20 cellular contexts compared by ENCODE assay signal in genomic region chr19:17353386-17353785, GRCh38. TPM values are rescaled to one million over a fixed set of nuclear protein-coding genes. Genes with fewer than 3 reads are reported as not detected.
DNase-seq lines count a peak whose midpoint lies in the region; ATAC-seq, FAIRE-seq and TF ChIP-seq lines count a peak whose summit lies in the region.
"Had no signal": no experiment of that assay in that cellular context is flagged by ENCODE, and none has a peak within 500 bp of the region (broad histone marks: within the 10 kb centered on the region; RNA-seq: fewer than 3 reads in every experiment).

No MANE protein-coding gene starts in this region.

- peak overlapping the region; percentile 18; the same call in 1 of the 2 replicates for H2BK5ac ChIP-seq in H1 (ENCODE audit: low read depth, low read length)

- H2BK20ac ChIP-seq in H1 (ENCODE audit: low read length): no peak overlapping the region

- H2BK12ac ChIP-seq in H1 (ENCODE audit: low read depth, low read length): peak overlapping the region; percentile 50; the same call in 1 of the 2 replicates

- WGBS in H1 (ENCODE audit: extremely low coverage in 1 of 2, insufficient coverage in 1 of 2, insufficient read length in 1 of 2, insufficient replicate concordance in 2 of 2, low coverage in 1 of 2, low lambda C conversion rate in 2 of 2, missing lambda C conversion rate in 1 of 2), 2 experiments: 90% methylated on average over 8 of the region's 8 CpGs; no CpG with 5 or more reads in 1 of the 2 experiments

- no peaks in the 10 kb centered on the region for H3K9me3 ChIP-seq in left ventricle myocardium inferior (replicated peaks)
- H3K9me3 ChIP-seq in H1 (ENCODE audit: insufficient read depth in 2 of 2, low read depth in 1 of 2, low read length in 1 of 2): no peaks in the 10 kb centered on the region
- H3K9me3 ChIP-seq: BE2C, HAP-1 had no signal

- H3K18ac ChIP-seq in H1 (ENCODE audit: extremely low read depth, low read length): no peak overlapping the region

- no peaks in the 10 kb centered on the region for H3K23me2 ChIP-seq in H1 (ENCODE audit: low read depth, low read length)

- peak overlapping the region; percentile 70 for H3K27ac Mint-ChIP-seq in neural crest cell (ENCODE audit: unreplicated experiment)
- H3K27ac Mint-ChIP-seq in activated naive CD4-positive, alpha-beta T cell treated with anti-CD3 and anti-CD28 coated beads, Interleukin-2, amount 10 ng/mL, durations not matched to agents 7 days and 5 days: no peak overlapping the region

- H3K27ac ChIP-seq in left ventricle myocardium inferior (replicated peaks) (peak overlapping the region; percentile 23), H1 (ENCODE audit: low read depth, low read length) (no peak overlapping the region), caudate nucleus (ENCODE audit: low read depth, low read length) (no peak overlapping the region)

- no peak overlapping the region for H3K56ac ChIP-seq in H1 (replicated peaks; ENCODE audit: insufficient read length, low read depth, low read length)

- no peak overlapping the region for H2BK15ac ChIP-seq in H1 (ENCODE audit: low read length)

- no peak overlapping the region for H3K4ac ChIP-seq in H1 (replicated peaks; ENCODE audit: insufficient read length, low read depth, low read length)

- no peak overlapping the region for H3K9ac ChIP-seq in H1 (replicated peaks in 1 of 4; ENCODE audit: extremely low read depth in 1 of 4, low read depth in 3 of 4, low read length in 3 of 4)

- H3K4me3 ChIP-seq in left ventricle myocardium inferior (no peak overlapping the region), H1 (ENCODE audit: extremely low read depth in 1 of 4, insufficient read depth in 2 of 4, low read depth in 3 of 4, low read length in 4 of 4) (no peak overlapping the region)
- H3K4me3 ChIP-seq: HAP-1 had no signal

- H2BK120ac ChIP-seq in H1 (replicated peaks; ENCODE audit: low read depth, low read length): no peak overlapping the region

- CTCF ChIA-PET in H1 (lab: Charles Lee; ENCODE audit: partially characterized antibody): interaction anchor here (1.1 to 1.9 kb wide), 3 partner anchors 8 to 36 kb away, joined by 3 to 7 read pairs (median 3); no protein-coding TSS in a partner anchor
- CTCF ChIA-PET in activated naive CD4-positive, alpha-beta T cell treated with anti-CD3 and anti-CD28 coated beads, Interleukin-2, amount 10 ng/mL, durations not matched to agents 7 days and 5 days (lab: Charles Lee): no interaction called here

- no peak for FAIRE-seq in H1 (lab: Jason Lieb, UNC)

- H3K79me2 ChIP-seq in H1 (ENCODE audit: control insufficient read depth in 1 of 2, insufficient read depth in 2 of 2, low read length in 2 of 2): no peaks in the 10 kb centered on the region

- no peaks in the 10 kb centered on the region for H4K20me1 ChIP-seq in H1 (replicated peaks in 1 of 2; ENCODE audit: control insufficient read depth in 1 of 2, insufficient read depth in 2 of 2, low read length in 2 of 2)

- H3K36me3 Mint-ChIP-seq in neural crest cell (ENCODE audit: low read depth): no peaks in the 10 kb centered on the region
- no peaks in the 10 kb centered on the region for H3K36me3 Mint-ChIP-seq in activated naive CD4-positive, alpha-beta T cell treated with anti-CD3 and anti-CD28 coated beads, Interleukin-2, amount 10 ng/mL, durations not matched to agents 7 days and 5 days
- H3K36me3 Mint-ChIP-seq: CD4-positive, alpha-beta memory T cell had no signal

- intact Hi-C loops in left ventricle myocardium inferior (cut with micrococcal nuclease): no loop called here
- intact Hi-C loops in Right ventricle myocardium inferior (cut with DNase I): no loop called here

- no peaks in the 10 kb centered on the region for H3K79me1 ChIP-seq in H1 (ENCODE audit: low read depth, low read length)

- H3K27me3 Mint-ChIP-seq in neural crest cell (ENCODE audit: low read depth): no peaks in the 10 kb centered on the region
- H3K27me3 Mint-ChIP-seq in activated naive CD4-positive, alpha-beta T cell treated with anti-CD3 and anti-CD28 coated beads, Interleukin-2, amount 10 ng/mL, durations not matched to agents 7 days and 5 days: peaks cover 44% of the 10 kb centered on the region

- peak overlapping the region; percentile 4 for H4K5ac ChIP-seq in H1 (ENCODE audit: insufficient read length, low read depth, low read length)

- H3K4me1 ChIP-seq in left ventricle myocardium inferior (peaks cover 51% of the 10 kb centered on the region), H1 (replicated peaks in 1 of 4; ENCODE audit: control insufficient read depth in 3 of 4, insufficient read depth in 4 of 4, low read length in 3 of 4) (peaks cover 0 to 4% (median 3%) of the 10 kb centered on the region in 4 experiments; a peak in 3 of 7 replicates)
- H3K4me1 ChIP-seq: BE2C, HAP-1 had no signal

- no peak for TF ChIP-seq POLR2A in H1 (IDR thresholded peaks at IDR 0.05; ENCODE audit: control extremely low read depth in 1 of 2, low read depth in 2 of 2, low read length in 2 of 2)

- peak overlapping the region; percentile 65; the same call in 1 of the 2 replicates for H4K8ac ChIP-seq in H1 (ENCODE audit: extremely low read depth, insufficient read depth, low read length)

- H2AFZ ChIP-seq in H1 (ENCODE audit: low read length): peak overlapping the region; percentile 22

- ATAC-seq in Right ventricle myocardium inferior: no peak

- H3K14ac ChIP-seq in H1 (ENCODE audit: insufficient read length): no peak overlapping the region

- peaks cover 13% of the 10 kb centered on the region for H3K4me1 Mint-ChIP-seq in neural crest cell
- peaks cover 14% of the 10 kb centered on the region for H3K4me1 Mint-ChIP-seq in activated naive CD4-positive, alpha-beta T cell treated with anti-CD3 and anti-CD28 coated beads, Interleukin-2, amount 10 ng/mL, durations not matched to agents 7 days and 5 days

- DNase-seq in left ventricle myocardium inferior: no peak
- DNase-seq in Right ventricle myocardium inferior (ENCODE audit: missing footprints): no peak
- DNase-seq in H1 (ENCODE audit: low read depth in 1 of 2, low spot score in 2 of 2): no peak
- no peak for DNase-seq in neural crest cell (ENCODE audit: low read depth, low spot score)
- DNase-seq in activated naive CD4-positive, alpha-beta T cell treated with anti-CD3 and anti-CD28 coated beads, Interleukin-2, amount 10 ng/mL, durations not matched to agents 7 days and 5 days: no peak
- no peak for DNase-seq in medulla oblongata (ENCODE audit: extremely low spot score)
- DNase-seq in caudate nucleus (lab: John Stamatoyannopoulos, UW): no peak
- DNase-seq: BE2C; CD4-positive, alpha-beta memory T cell; DMS153; GDM1; KG1; NCI-H1436; NCI-H1930; NCI-H345; NCI-H524 treated with DMSO at 0.1 percent for 48 hours; RPMI8226 had no signal

- no peak overlapping the region for H3K4me2 ChIP-seq in H1 (ENCODE audit: insufficient read depth in 1 of 2, low read depth in 2 of 2, low read length in 2 of 2)

- TF ChIP-seq EP300 in H1 (IDR thresholded peaks at IDR 0.05; ENCODE audit: borderline replicate concordance in 1 of 2, low read depth in 2 of 2, low read length in 2 of 2): no peak

- H4K91ac ChIP-seq in H1 (replicated peaks; ENCODE audit: insufficient read length, low read length): peak overlapping the region; percentile 9

- no peak overlapping the region for H3K4me3 Mint-ChIP-seq in neural crest cell
- H3K4me3 Mint-ChIP-seq in activated naive CD4-positive, alpha-beta T cell treated with anti-CD3 and anti-CD28 coated beads, Interleukin-2, amount 10 ng/mL, durations not matched to agents 7 days and 5 days: no peak overlapping the region
- H3K4me3 Mint-ChIP-seq: CD4-positive, alpha-beta memory T cell had no signal

- TF ChIP-seq RAD21 in H1 (IDR thresholded peaks at IDR 0.05 in 1 of 2, conservative IDR thresholded peaks at IDR 0.05 in 1 of 2; ENCODE audit: low read depth in 2 of 2, low read length in 2 of 2): no peak

- no peaks in the 10 kb centered on the region for H3K9me3 Mint-ChIP-seq in neural crest cell
- H3K9me3 Mint-ChIP-seq in activated naive CD4-positive, alpha-beta T cell treated with anti-CD3 and anti-CD28 coated beads, Interleukin-2, amount 10 ng/mL, durations not matched to agents 7 days and 5 days: no peaks in the 10 kb centered on the region

- H2AK5ac ChIP-seq in H1 (ENCODE audit: low read depth, low read length): 0 out of 2 replicates have a peak overlapping the region, but pooled peaks have one; percentile 20

- POLR2A ChIA-PET in H1 (lab: Charles Lee; ENCODE audit: partially characterized antibody): interaction anchor here (1.5 kb wide), 1 partner anchor 9 kb away, joined by 3 read pairs; no protein-coding TSS in a partner anchor

- H3K27me3 ChIP-seq in left ventricle myocardium inferior (ENCODE audit: low read depth): peaks cover 34% of the 10 kb centered on the region
- H3K27me3 ChIP-seq in H1 (replicated peaks in 1 of 4; ENCODE audit: control insufficient read depth in 3 of 4, extremely low read depth in 1 of 4, insufficient read depth in 3 of 4, low read length in 3 of 4): no peaks in the 10 kb centered on the region
- H3K27me3 ChIP-seq: BE2C had no signal

- H3K23ac ChIP-seq in H1 (ENCODE audit: insufficient read length): no peak overlapping the region

- no peaks in the 10 kb centered on the region for H3K36me3 ChIP-seq in left ventricle myocardium inferior
- no peaks in the 10 kb centered on the region for H3K36me3 ChIP-seq in H1 (ENCODE audit: control insufficient read depth in 2 of 4, insufficient read depth in 4 of 4, low read length in 3 of 4)
- H3K36me3 ChIP-seq: BE2C, HAP-1 had no signal

- TF ChIP-seq CTCF in left ventricle myocardium inferior (IDR thresholded peaks at IDR 0.05; ENCODE audit: borderline replicate concordance) (no peak), H1 (IDR thresholded peaks at IDR 0.05; ENCODE audit: control extremely low read depth in 1 of 3, insufficient read depth in 1 of 3, low read depth in 1 of 3, low read length in 3 of 3) (no peak), neural crest cell (conservative IDR thresholded peaks at IDR 0.05) (no peak)

RNA-seq across cellular contexts. Expression of gene GTPBP3, which starts 16.0 kb away (rescaled TPM):
- total RNA-seq in left ventricle myocardium inferior (10.8 TPM), Right ventricle myocardium inferior (11.5 TPM), neural crest cell (57.8 TPM in 2 replicates)
- 52.7 and 56.0 TPM in 2 replicates for total RNA-seq in H1 (2021; fragmentation: NEBNext Ultra II Directional; extraction: Animal tissue kit (Norgen Biotek cat#: 25700))
- 30.4 and 50.7 TPM in 2 replicates for polyA plus RNA-seq in H1 (2011; rRNA removed)
- polyA plus RNA-seq in H1 (2011; cell fraction: cytosol; rRNA removed): 37.3 TPM
- polyA plus RNA-seq in H1 (2011; cell fraction: nucleus; rRNA removed): 94.2 TPM
- 41.3 to 58.3 TPM (median 52.0 TPM) in 4 replicates for polyA plus RNA-seq in H1 (2012, experiment 1 of 2)
- polyA plus RNA-seq in H1 (2012, experiment 2 of 2): 35.5 TPM
- polyA plus RNA-seq in H1 (2013, experiment 1 of 2): 25.7 TPM
- polyA plus RNA-seq in H1 (2013, experiment 2 of 2): 24.6 TPM
- 11.5 and 15.3 TPM in 2 replicates for polyA minus RNA-seq in H1 (2011; rRNA and poly(A)+ RNA removed)
- 29.7 TPM for polyA minus RNA-seq in H1 (2011; cell fraction: cytosol; rRNA and poly(A)+ RNA removed)
- 59.7 TPM for polyA minus RNA-seq in H1 (2011; cell fraction: nucleus; rRNA and poly(A)+ RNA removed)

RNA-seq across cellular contexts. Expression of gene ANO8, which starts 18.7 kb away (rescaled TPM):
- total RNA-seq in left ventricle myocardium inferior: 6.8 TPM
- total RNA-seq in Right ventricle myocardium inferior: 9.6 TPM
- 20.7 and 21.4 TPM in 2 replicates for total RNA-seq in H1 (2021; fragmentation: NEBNext Ultra II Directional; extraction: Animal tissue kit (Norgen Biotek cat#: 25700))
- polyA plus RNA-seq in H1 (2011; rRNA removed): 9.5 and 17.3 TPM in 2 replicates
- polyA plus RNA-seq in H1 (2011; cell fraction: cytosol; rRNA removed): 12.3 TPM
- 132 TPM for polyA plus RNA-seq in H1 (2011; cell fraction: nucleus; rRNA removed)
- 12.0 to 21.7 TPM (median 19.9 TPM) in 4 replicates for polyA plus RNA-seq in H1 (2012, experiment 1 of 2)
- polyA plus RNA-seq in H1 (2012, experiment 2 of 2): 6.5 TPM
- 10.9 TPM for polyA plus RNA-seq in H1 (2013, experiment 1 of 2)
- 9.5 TPM for polyA plus RNA-seq in H1 (2013, experiment 2 of 2)
- 5.0 and 5.9 TPM in 2 replicates for polyA minus RNA-seq in H1 (2011; rRNA and poly(A)+ RNA removed)
- 7.3 TPM for polyA minus RNA-seq in H1 (2011; cell fraction: cytosol; rRNA and poly(A)+ RNA removed)
- polyA minus RNA-seq in H1 (2011; cell fraction: nucleus; rRNA and poly(A)+ RNA removed): 23.4 TPM
- total RNA-seq in neural crest cell: 37.4 and 43.3 TPM in 2 replicates

RNA-seq across cellular contexts. Expression of gene PLVAP, which starts 23.8 kb away (rescaled TPM):
- 36.9 TPM for total RNA-seq in left ventricle myocardium inferior
- total RNA-seq in Right ventricle myocardium inferior: 29.0 TPM
- 0.27 TPM in 1 of 2 replicates, not detected in the other for total RNA-seq in H1 (2021; fragmentation: NEBNext Ultra II Directional; extraction: Animal tissue kit (Norgen Biotek cat#: 25700))
- polyA plus RNA-seq in H1 (2011; rRNA removed): 0.32 and 0.35 TPM in 2 replicates
- polyA plus RNA-seq in H1 (2011; cell fraction: cytosol; rRNA removed): 0.10 TPM
- 0.53 TPM for polyA plus RNA-seq in H1 (2011; cell fraction: nucleus; rRNA removed)
- 0.12 to 1.2 TPM (median 0.67 TPM) in 4 replicates for polyA plus RNA-seq in H1 (2012, experiment 1 of 2)
- polyA plus RNA-seq in H1 (2012, experiment 2 of 2): 0.41 TPM
- polyA plus RNA-seq in H1 (2013, experiment 1 of 2): 0.08 TPM
- polyA plus RNA-seq in H1 (2013, experiment 2 of 2): 0.06 TPM
- polyA minus RNA-seq in H1 (2011; rRNA and poly(A)+ RNA removed): not detected in 2 replicates
- not detected for polyA minus RNA-seq in H1 (2011; cell fraction: cytosol; rRNA and poly(A)+ RNA removed)
- not detected for polyA minus RNA-seq in H1 (2011; cell fraction: nucleus; rRNA and poly(A)+ RNA removed)
- total RNA-seq in neural crest cell: 0.82 and 1.8 TPM in 2 replicates
- total RNA-seq: A172, Daoy had no signal
- polyA plus RNA-seq: CD4-positive, alpha-beta memory T cell had no signal

RNA-seq across cellular contexts. Expression of gene CCDC194, which starts 40.6 kb away (rescaled TPM):
- not detected for total RNA-seq in left ventricle myocardium inferior
- not detected for total RNA-seq in Right ventricle myocardium inferior
- not detected in 2 replicates for total RNA-seq in H1 (2021; fragmentation: NEBNext Ultra II Directional; extraction: Animal tissue kit (Norgen Biotek cat#: 25700))
- polyA plus RNA-seq in H1 (2011; rRNA removed): 0.33 and 0.74 TPM in 2 replicates
- 0.54 TPM for polyA plus RNA-seq in H1 (2011; cell fraction: cytosol; rRNA removed)
- polyA plus RNA-seq in H1 (2011; cell fraction: nucleus; rRNA removed): 1.4 TPM
- 0.20 to 0.72 TPM (median 0.42 TPM) in 3 of 4 replicates, not detected in the other for polyA plus RNA-seq in H1 (2012, experiment 1 of 2)
- polyA plus RNA-seq in H1 (2012, experiment 2 of 2): not detected
- 0.18 TPM for polyA plus RNA-seq in H1 (2013, experiment 1 of 2)
- polyA plus RNA-seq in H1 (2013, experiment 2 of 2): 0.17 TPM
- 0.22 and 0.54 TPM in 2 replicates for polyA minus RNA-seq in H1 (2011; rRNA and poly(A)+ RNA removed)
- polyA minus RNA-seq in H1 (2011; cell fraction: cytosol; rRNA and poly(A)+ RNA removed): not detected
- polyA minus RNA-seq in H1 (2011; cell fraction: nucleus; rRNA and poly(A)+ RNA removed): 1.4 TPM
- not detected in 2 replicates for total RNA-seq in neural crest cell
- total RNA-seq: A172 had no signal
- polyA plus RNA-seq: CD4-positive, alpha-beta memory T cell had no signal

RNA-seq across cellular contexts. Expression of gene DDA1, which starts 44.0 kb away (rescaled TPM):
- 35.7 TPM for total RNA-seq in left ventricle myocardium inferior
- total RNA-seq in Right ventricle myocardium inferior: 28.8 TPM
- 34.5 and 35.9 TPM in 2 replicates for total RNA-seq in H1 (2021; fragmentation: NEBNext Ultra II Directional; extraction: Animal tissue kit (Norgen Biotek cat#: 25700))
- 29.2 and 30.0 TPM in 2 replicates for polyA plus RNA-seq in H1 (2011; rRNA removed)
- polyA plus RNA-seq in H1 (2011; cell fraction: cytosol; rRNA removed): 41.8 TPM
- 55.3 TPM for polyA plus RNA-seq in H1 (2011; cell fraction: nucleus; rRNA removed)
- 32.6 to 63.7 TPM (median 58.6 TPM) in 4 replicates for polyA plus RNA-seq in H1 (2012, experiment 1 of 2)
- 30.1 TPM for polyA plus RNA-seq in H1 (2012, experiment 2 of 2)
- 73.8 TPM for polyA plus RNA-seq in H1 (2013, experiment 1 of 2)
- polyA plus RNA-seq in H1 (2013, experiment 2 of 2): 66.6 TPM
- 12.9 and 19.5 TPM in 2 replicates for polyA minus RNA-seq in H1 (2011; rRNA and poly(A)+ RNA removed)
- 7.7 TPM for polyA minus RNA-seq in H1 (2011; cell fraction: cytosol; rRNA and poly(A)+ RNA removed)
- 9.4 TPM for polyA minus RNA-seq in H1 (2011; cell fraction: nucleus; rRNA and poly(A)+ RNA removed)
- total RNA-seq in neural crest cell: 44.9 and 49.9 TPM in 2 replicates

Comparison
In these comparisons a context has a peak if more than half of its experiments do, and no peak if none do; other contexts are left out.
1. RNA of gene PLVAP, which starts 23.8 kb away (total RNA-seq): 36.9 TPM in left ventricle myocardium inferior (single experiment) and 29.0 TPM in Right ventricle myocardium inferior (single experiment); 0.82 to 1.8 TPM in neural crest cell and 0.27 TPM in H1; every median in the first group is over 10 times any median in the second.